ENCODE assay signal across 26 cellular contexts in genomic region chr13:48849515-48849914, GRCh38.
"Had no signal": no experiment of that assay in that cellular context is flagged by ENCODE, and none has a peak within 500 bp of the region (broad histone marks: within the 10 kb centered on the region; RNA-seq: fewer than 3 reads in every experiment).

No MANE protein-coding gene starts in this region.

- H3K36me3 Mint-ChIP-seq: activated naive CD8-positive, alpha-beta T cell treated with anti-CD3 and anti-CD28 coated beads for 36 hours; brain; natural killer cell treated with Interleukin-12 subunit alpha and Interleukin-12 subunit beta and Interleukin-15 and Interleukin-18, amount 100 ng/mL, for 72 hours; stimulated activated naive B cell treated with anti-CD40 and anti-IgM and Interleukin-4, amounts not matched to agents 10 μg/mL and 1 μg/mL and 100 μg/mL, for 72 hours had no signal

- H3K27me3 ChIP-seq: adrenal gland, heart right ventricle, left lung, stomach, tibial artery, upper lobe of right lung had no signal

- FAIRE-seq: endothelial cell of umbilical vein, islet of Langerhans had no signal

- H3K27ac ChIP-seq: adrenal gland, heart right ventricle, left lung, lower lobe of right lung, stomach, tibial artery, upper lobe of right lung had no signal

- H3K9me3 Mint-ChIP-seq: activated naive CD4-positive, alpha-beta T cell treated with anti-CD3 and anti-CD28 coated beads for 36 hours; activated naive CD8-positive, alpha-beta T cell treated with anti-CD3 and anti-CD28 coated beads for 36 hours; natural killer cell treated with Interleukin-12 subunit alpha and Interleukin-12 subunit beta and Interleukin-15 and Interleukin-18, amount 100 ng/mL, for 72 hours had no signal

- H3K27ac Mint-ChIP-seq: activated CD4-positive, alpha-beta T cell treated with anti-CD3 and anti-CD28 coated beads for 36 hours; activated naive CD4-positive, alpha-beta T cell treated with anti-CD3 and anti-CD28 coated beads for 36 hours; activated naive CD8-positive, alpha-beta T cell treated with anti-CD3 and anti-CD28 coated beads for 36 hours; natural killer cell treated with Interleukin-12 subunit alpha and Interleukin-12 subunit beta and Interleukin-15 and Interleukin-18, amount 100 ng/mL, for 72 hours; stimulated activated naive B cell treated with anti-CD40 and anti-IgM and Interleukin-4, amounts not matched to agents 10 μg/mL and 1 μg/mL and 100 μg/mL, for 72 hours; T-helper 17 cell had no signal

- H3K4me3 ChIP-seq: adrenal gland, heart right ventricle, left lung, lower lobe of right lung, stomach, tibial artery, upper lobe of right lung had no signal

- H3K36me3 ChIP-seq: adrenal gland, heart right ventricle, left lung, lower lobe of right lung, stomach, tibial artery, upper lobe of right lung had no signal

- H3K9me3 ChIP-seq: adrenal gland, heart right ventricle, left lung, lower lobe of right lung, stomach, tibial artery, upper lobe of right lung had no signal

- H3K4me3 Mint-ChIP-seq: activated CD4-positive, alpha-beta T cell treated with anti-CD3 and anti-CD28 coated beads for 36 hours; activated naive CD4-positive, alpha-beta T cell treated with anti-CD3 and anti-CD28 coated beads for 36 hours; activated naive CD8-positive, alpha-beta T cell treated with anti-CD3 and anti-CD28 coated beads for 36 hours; brain; natural killer cell treated with Interleukin-12 subunit alpha and Interleukin-12 subunit beta and Interleukin-15 and Interleukin-18, amount 100 ng/mL, for 72 hours; stimulated activated naive B cell treated with anti-CD40 and anti-IgM and Interleukin-4, amounts not matched to agents 10 μg/mL and 1 μg/mL and 100 μg/mL, for 72 hours; T-helper 17 cell had no signal

- H3K4me1 ChIP-seq: adrenal gland, left lung, lower lobe of right lung, stomach, upper lobe of right lung had no signal

- DNase-seq: activated CD4-positive, alpha-beta T cell treated with anti-CD3 and anti-CD28 coated beads for 36 hours; activated CD4-positive, alpha-beta T cell treated with anti-CD3 and anti-CD28 coated beads, Interleukin-2, amount 50 U/mL, for 4 hours; activated CD4-positive, CD25-positive, alpha-beta regulatory T cell; activated effector memory CD4-positive, alpha-beta T cell treated with Interleukin-2 at 50 U/mL for 16 hours; activated naive CD4-positive, alpha-beta T cell treated with anti-CD3 and anti-CD28 coated beads for 36 hours; activated naive CD8-positive, alpha-beta T cell treated with anti-CD3 and anti-CD28 coated beads for 36 hours; adrenal gland; aorta; foreskin fibroblast; heart right ventricle; left lung; lower lobe of right lung; mesenchymal stem cell; posterior cingulate gyrus; right cardiac atrium; stimulated activated CD4-positive, alpha-beta T cell treated with anti-CD3 and anti-CD28 coated beads, Interleukin-15, amount 100 ng/mL, for 24 hours; stimulated activated CD4-positive, alpha-beta T cell treated with anti-CD3 and anti-CD28 coated beads, Interleukin-2, amount 100 ng/mL, for 24 hours; stimulated activated naive B cell treated with anti-CD40 and anti-IgM and Interleukin-4, amounts not matched to agents 10 μg/mL and 1 μg/mL and 100 μg/mL, for 72 hours; stomach; T-helper 17 cell; tibial artery; upper lobe of right lung had no signal
